1 cellular context compared by ENCODE assay signal in genomic region chr5:171392585-171393159, GRCh38.
TF ChIP-seq lines count a peak whose summit lies in the region.

No MANE protein-coding gene starts in this region.

TF ChIP-seq in A549, 52 proteins besides CTCF, POLR2A, EP300 and RAD21 (continued from another document):
- TF ChIP-seq CBX2 (IDR thresholded peaks at IDR 0.05; ENCODE audit: borderline replicate concordance, low read depth) (no peak), ZSCAN20 (CRISPR knock-in tag; IDR thresholded peaks at IDR 0.05) (no peak), EHMT2 (IDR thresholded peaks at IDR 0.05; ENCODE audit: low read depth) (no peak), RNF2 (IDR thresholded peaks at IDR 0.05; ENCODE audit: borderline replicate concordance, low read depth) (no peak), HMGXB4 (CRISPR knock-in tag; IDR thresholded peaks at IDR 0.05; ENCODE audit: borderline replicate concordance) (no peak), BHLHE40 (IDR thresholded peaks at IDR 0.05; ENCODE audit: low read depth, low read length) (no peak), POLR2AphosphoS2 (conservative IDR thresholded peaks at IDR 0.05; ENCODE audit: low read length) (no peak), FOSB (CRISPR knock-in tag; IDR thresholded peaks at IDR 0.05) (no peak), TFCP2L1 (CRISPR knock-in tag; IDR thresholded peaks at IDR 0.05) (no peak), JUNB (IDR thresholded peaks at IDR 0.05) (no peak)
